Comparison of ENCODE assay signal across 30 cellular contexts in the genomic region with DNA sequence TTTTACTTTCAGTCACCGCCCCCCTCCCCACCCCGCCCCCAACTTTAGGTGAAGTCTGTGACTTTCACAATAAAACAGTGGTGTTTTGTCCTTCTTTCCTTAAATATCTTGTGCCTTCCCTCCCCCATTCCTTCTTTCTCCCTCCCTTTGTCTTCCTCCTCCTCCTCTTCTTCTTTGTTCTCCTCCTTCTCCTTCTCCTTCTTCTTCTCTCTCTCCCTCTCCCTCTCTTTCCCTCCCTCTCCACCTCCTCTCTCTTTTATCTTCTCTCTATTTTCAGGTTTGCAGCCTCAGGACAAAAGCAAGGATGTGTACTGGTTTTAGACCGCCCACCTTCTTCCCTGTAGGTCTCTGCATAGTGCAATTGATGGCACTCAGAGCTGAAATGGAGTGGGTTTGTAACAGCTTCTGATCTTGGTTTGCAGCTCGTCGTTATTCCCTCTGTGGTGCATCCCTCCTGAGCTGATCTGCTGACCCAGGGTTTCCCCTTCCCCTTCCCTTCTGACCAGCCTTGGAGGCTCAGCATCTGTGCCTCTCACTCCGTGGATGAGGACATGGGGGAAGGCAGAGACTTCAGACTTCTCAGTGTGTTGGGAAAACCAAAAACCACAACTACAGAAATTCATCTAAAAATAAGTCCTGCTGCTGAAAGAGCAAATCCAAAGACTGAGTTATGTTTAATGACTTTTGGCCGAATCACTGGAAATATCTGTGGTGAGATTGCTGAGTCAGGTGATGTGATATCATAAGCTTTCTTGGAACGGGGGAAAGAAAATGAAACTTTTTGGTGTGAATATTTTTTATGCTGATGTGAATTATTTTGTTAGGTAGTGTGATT. TPM values are rescaled to one million over a fixed set of nuclear protein-coding genes. Genes with fewer than 3 reads are reported as not detected.
A peak's percentile ranks its signal among the peaks of the same experiment; 100 is the strongest.
DNase-seq lines count a peak whose midpoint lies in the region; ATAC-seq lines count a peak whose summit lies in the region.
"Had no signal": no experiment of that assay in that cellular context is flagged by ENCODE, and none has a peak within 500 bp of the region (broad histone marks: within the 10 kb centered on the region; RNA-seq: fewer than 3 reads in every experiment).

No MANE protein-coding gene starts in this region.

- DNase-seq in stimulated activated naive CD8-positive, alpha-beta T cell treated with anti-CD3 and anti-CD28 coated beads, Interleukin-15, Interleukin-2, amounts not matched to agents 100 U/mL and 50 U/mL, for 24 hours, result no peak
- DNase-seq in amniotic epithelial cell (ENCODE audit: low read depth) (peak; percentile 48), myocyte (ENCODE audit: low read depth) (peak; percentile 97), NCI-H1105 (lab: John Stamatoyannopoulos, UW) (no peak), KG1 (lab: John Stamatoyannopoulos, UW) (no peak), T-helper 17 cell (no peak)
- DNase-seq: activated CD4-positive, alpha-beta T cell treated with anti-CD3 and anti-CD28 coated beads for 48 hours; activated T-cell treated with anti-CD3 and anti-CD28 coated beads, Interleukin-2, amount 50 U/mL, for 72 hours; aorta; foreskin fibroblast; GOT3; islet precursor cell; lower lobe of right lung; mucosa of descending colon; NCI-H1048; NCI-H1930; NCI-H82; PC-9; SHP77 treated with DMSO at 0.1 percent for 48 hours; stimulated activated CD4-positive, alpha-beta T cell treated with anti-CD3 and anti-CD28 coated beads, Interleukin-2, amount 100 ng/mL, for 48 hours; stimulated activated naive CD4-positive, alpha-beta T cell; T-helper 1 cell had no signal

- no peak for ATAC-seq in stimulated activated naive CD8-positive, alpha-beta T cell treated with anti-CD3 and anti-CD28 coated beads, Interleukin-15, Interleukin-2, amounts not matched to agents 100 U/mL and 50 U/mL, for 24 hours
- ATAC-seq in GM18873 (IDR thresholded peaks at IDR 0.05; ENCODE audit: low FRiP score, unreplicated experiment), result no peak
- no peak for ATAC-seq in T-helper 17 cell
- ATAC-seq: activated T-cell treated with anti-CD3 and anti-CD28 coated beads, Interleukin-2, amount 50 U/mL, for 72 hours; lower lobe of right lung; mucosa of descending colon had no signal

- H3K36me3 Mint-ChIP-seq in stimulated activated naive CD8-positive, alpha-beta T cell treated with anti-CD3 and anti-CD28 coated beads, Interleukin-15, Interleukin-2, amounts not matched to agents 100 ng/mL and 50 ng/mL, for 24 hours (ENCODE audit: low read depth), result no peaks in the 10 kb centered on the region
- H3K36me3 Mint-ChIP-seq in T-helper 17 cell (ENCODE audit: low read depth), result peaks cover 2% of the 10 kb centered on the region
- H3K36me3 Mint-ChIP-seq: activated naive CD4-positive, alpha-beta T cell treated with anti-CD3 and anti-CD28 coated beads, Interleukin-2, amount 50 U/mL, for 24 hours had no signal

- H3K4me3 Mint-ChIP-seq in stimulated activated naive CD8-positive, alpha-beta T cell treated with anti-CD3 and anti-CD28 coated beads, Interleukin-15, Interleukin-2, amounts not matched to agents 100 ng/mL and 50 ng/mL, for 24 hours, result no peak overlapping the region
- no peak overlapping the region for H3K4me3 Mint-ChIP-seq in T-helper 17 cell
- H3K4me3 Mint-ChIP-seq: activated naive CD4-positive, alpha-beta T cell treated with anti-CD3 and anti-CD28 coated beads, Interleukin-2, amount 50 U/mL, for 24 hours; activated T-cell treated with anti-CD3 and anti-CD28 coated beads, Interleukin-2, amount 50 U/mL, for 72 hours had no signal

- peaks cover 78% of the 10 kb centered on the region for H3K27me3 Mint-ChIP-seq in stimulated activated naive CD8-positive, alpha-beta T cell treated with anti-CD3 and anti-CD28 coated beads, Interleukin-15, Interleukin-2, amounts not matched to agents 100 ng/mL and 50 ng/mL, for 24 hours
- H3K27me3 Mint-ChIP-seq in T-helper 17 cell, result peaks cover 85% of the 10 kb centered on the region

- H3K9me3 Mint-ChIP-seq in stimulated activated naive CD8-positive, alpha-beta T cell treated with anti-CD3 and anti-CD28 coated beads, Interleukin-15, Interleukin-2, amounts not matched to agents 100 ng/mL and 50 ng/mL, for 24 hours, result no peaks in the 10 kb centered on the region
- H3K9me3 Mint-ChIP-seq: activated naive CD4-positive, alpha-beta T cell treated with anti-CD3 and anti-CD28 coated beads, Interleukin-2, amount 50 U/mL, for 24 hours; activated T-cell treated with anti-CD3 and anti-CD28 coated beads, Interleukin-2, amount 50 U/mL, for 72 hours had no signal

- peak overlapping the region; percentile 5 for H3K27ac Mint-ChIP-seq in stimulated activated naive CD8-positive, alpha-beta T cell treated with anti-CD3 and anti-CD28 coated beads, Interleukin-15, Interleukin-2, amounts not matched to agents 100 ng/mL and 50 ng/mL, for 24 hours
- no peak overlapping the region for H3K27ac Mint-ChIP-seq in T-helper 17 cell
- H3K27ac Mint-ChIP-seq: activated naive CD4-positive, alpha-beta T cell treated with anti-CD3 and anti-CD28 coated beads, Interleukin-2, amount 50 U/mL, for 24 hours; activated T-cell treated with anti-CD3 and anti-CD28 coated beads, Interleukin-2, amount 50 U/mL, for 72 hours; progenitor cell of endocrine pancreas had no signal

- H3K4me1 Mint-ChIP-seq in stimulated activated naive CD8-positive, alpha-beta T cell treated with anti-CD3 and anti-CD28 coated beads, Interleukin-15, Interleukin-2, amounts not matched to agents 100 ng/mL and 50 ng/mL, for 24 hours (ENCODE audit: low read depth), result no peaks in the 10 kb centered on the region
- H3K4me1 Mint-ChIP-seq in T-helper 17 cell, result peaks cover 6% of the 10 kb centered on the region
- H3K4me1 Mint-ChIP-seq: activated naive CD4-positive, alpha-beta T cell treated with anti-CD3 and anti-CD28 coated beads, Interleukin-2, amount 50 U/mL, for 24 hours had no signal

- H3K9me3 ChIP-seq in T-helper 17 cell (ENCODE audit: control insufficient read depth, low read length, poor library complexity, severe bottlenecking), result no peaks in the 10 kb centered on the region
- H3K9me3 ChIP-seq: lower lobe of right lung, mucosa of descending colon, tibial nerve had no signal

RNA-seq across cellular contexts. Expression of gene VGLL2, which starts 6.9 kb away (rescaled TPM):
- 5.7 and 24.4 TPM in 2 replicates for total RNA-seq in myocyte
- 17.3 TPM for polyA plus RNA-seq in myocyte (2012)
- total RNA-seq in T-helper 17 cell, result not detected
- total RNA-seq: activated T-cell treated with anti-CD3 and anti-CD28 coated beads, Interleukin-2, amount 50 U/mL, for 72 hours; aorta; chondrocyte; epithelial cell of proximal tubule; lower lobe of right lung; mucosa of descending colon; PC-9; progenitor cell of endocrine pancreas; tibial nerve had no signal
- polyA plus RNA-seq: aorta, BJ had no signal

Comparison
In these comparisons a context has a peak if more than half of its experiments do, and no peak if none do; other contexts are left out.
1. DNase-seq: peak in amniotic epithelial cell (single experiment) and myocyte (single experiment); none in stimulated activated naive CD8-positive, alpha-beta T cell treated with anti-CD3 and anti-CD28 coated beads, Interleukin-15, Interleukin-2, amounts not matched to agents 100 U/mL and 50 U/mL, for 24 hours (single experiment), NCI-H1105 (single experiment), KG1 (single experiment) and T-helper 17 cell (0 of 3).